8 cellular contexts compared by ENCODE assay signal in the genomic region with DNA sequence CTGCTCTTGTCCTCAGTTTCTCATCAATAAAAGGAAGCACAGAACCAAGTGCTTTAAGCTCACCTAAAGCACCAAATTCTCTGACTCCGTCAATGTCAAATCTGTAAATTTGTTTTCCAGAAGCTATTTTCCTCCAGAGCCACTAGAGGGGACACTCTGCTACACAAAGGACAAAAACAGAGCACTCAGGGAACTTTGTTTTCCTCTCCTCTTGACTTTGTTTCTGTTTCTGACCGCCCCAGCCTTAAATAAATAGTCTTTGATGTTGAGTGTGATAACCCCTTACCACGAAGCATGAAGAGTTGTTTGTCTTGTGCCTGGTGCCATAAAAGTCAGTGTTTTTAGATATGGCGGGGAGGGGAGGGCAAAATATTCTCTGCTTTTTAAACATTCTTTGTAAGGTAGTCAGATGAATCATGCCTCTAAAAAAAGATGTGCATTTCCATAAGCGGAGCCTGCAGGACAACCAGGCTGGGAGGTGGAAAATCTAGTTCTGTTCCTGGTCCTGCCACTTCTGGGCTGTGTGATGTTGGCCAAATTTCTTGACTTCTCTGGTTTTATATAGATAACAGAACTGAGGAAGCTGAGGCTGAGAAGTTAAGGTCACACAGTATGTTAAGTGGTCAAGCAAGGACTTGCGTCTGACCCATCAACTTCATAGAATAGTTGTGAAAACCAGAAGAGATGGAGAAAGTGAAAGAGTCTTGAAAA.
DNase-seq lines count a peak whose midpoint lies in the region; ATAC-seq and TF ChIP-seq lines count a peak whose summit lies in the region.

No MANE protein-coding gene starts in this region.

- H3K36me3 ChIP-seq in DND-41 (ENCODE audit: insufficient read depth, low read length) = no peaks in the 10 kb centered on the region
- H3K36me3 ChIP-seq in muscle layer of colon (ENCODE audit: insufficient read depth, low read length) = no peaks in the 10 kb centered on the region
- no peaks in the 10 kb centered on the region for H3K36me3 ChIP-seq in effector memory CD4-positive, alpha-beta T cell (ENCODE audit: control insufficient read depth, insufficient read depth, low read length)

- H3K9me3 ChIP-seq in DND-41 (ENCODE audit: insufficient read depth, low read length, severe bottlenecking) (no peaks in the 10 kb centered on the region), muscle layer of colon (ENCODE audit: low read length) (no peaks in the 10 kb centered on the region)
- no peaks in the 10 kb centered on the region for H3K9me3 ChIP-seq in effector memory CD4-positive, alpha-beta T cell (ENCODE audit: control insufficient read depth, low read length)

- H3K4me1 ChIP-seq in DND-41 (ENCODE audit: insufficient read depth, low read length) = no peaks in the 10 kb centered on the region
- peaks cover 14% of the 10 kb centered on the region for H3K4me1 ChIP-seq in muscle layer of colon (ENCODE audit: insufficient read depth, low read length)
- H3K4me1 ChIP-seq in effector memory CD4-positive, alpha-beta T cell (ENCODE audit: control insufficient read depth, insufficient read depth, low read length, poor library complexity, severe bottlenecking) = no peaks in the 10 kb centered on the region

- H3K9ac ChIP-seq in DND-41 (ENCODE audit: low read depth, low read length) (no peak overlapping the region), muscle layer of colon (ENCODE audit: low read length) (peak overlapping the region; percentile 31)

- no peaks in the 10 kb centered on the region for H3K79me2 ChIP-seq in DND-41 (ENCODE audit: insufficient read depth, low read length)

- no peak overlapping the region for H3K4me2 ChIP-seq in DND-41 (ENCODE audit: insufficient read depth, low read length)

- H3K27ac ChIP-seq in DND-41 (ENCODE audit: low read length) = no peak overlapping the region
- peak overlapping the region; percentile 47 for H3K27ac ChIP-seq in epithelial cell of prostate
- H3K27ac ChIP-seq in muscle layer of colon (ENCODE audit: low read depth, low read length) = peak overlapping the region; percentile 22
- no peak overlapping the region for H3K27ac ChIP-seq in effector memory CD4-positive, alpha-beta T cell (ENCODE audit: insufficient read depth, low read length, poor library complexity, severe bottlenecking)

- no peak for DNase-seq in DND-41
- DNase-seq in LoVo (ENCODE audit: low spot score) = peak; percentile 81
- peak; percentile 17 for DNase-seq in SKM-1 treated with dmso at 0.1 percent for 144 hours (lab: John Stamatoyannopoulos, UW; ENCODE audit: unreplicated experiment)
- peak; percentile 31 for DNase-seq in epithelial cell of prostate (ENCODE audit: low read depth, low spot score)
- DNase-seq in effector memory CD4-positive, alpha-beta T cell = no peak

- H4K20me1 ChIP-seq in DND-41 (ENCODE audit: insufficient read depth, low read length) = no peaks in the 10 kb centered on the region

- H3K27me3 ChIP-seq in DND-41 (ENCODE audit: insufficient read depth, low read length, poor library complexity) (no peaks in the 10 kb centered on the region), muscle layer of colon (ENCODE audit: control insufficient read depth in 1 of 2, insufficient read depth in 2 of 2, low read length in 2 of 2) (no peaks in the 10 kb centered on the region)
- no peaks in the 10 kb centered on the region for H3K27me3 ChIP-seq in effector memory CD4-positive, alpha-beta T cell (replicated peaks; ENCODE audit: control insufficient read depth, insufficient read depth, low read length, poor library complexity, severe bottlenecking)

- H3K4me3 ChIP-seq in DND-41 (ENCODE audit: low read depth in 1 of 2, low read length in 2 of 2) = no peak overlapping the region
- peak overlapping the region; percentile 24 to 42 for H3K4me3 ChIP-seq in muscle layer of colon (ENCODE audit: low read depth in 1 of 2, low read length in 2 of 2)
- H3K4me3 ChIP-seq in effector memory CD4-positive, alpha-beta T cell (ENCODE audit: insufficient read depth, low read depth, low read length, poor library complexity, severe bottlenecking) = no peak overlapping the region

- ATAC-seq in DND-41 (ENCODE audit: insufficient read depth, low read depth) (peak; percentile 52; the same call in 2 of the 3 replicates), GM21447 (IDR thresholded peaks at IDR 0.05; ENCODE audit: unreplicated experiment) (peak; percentile 66), GM19324 (IDR thresholded peaks at IDR 0.05; ENCODE audit: low FRiP score, unreplicated experiment) (no peak)

- TF ChIP-seq CTCF in DND-41 (IDR thresholded peaks at IDR 0.05; ENCODE audit: borderline replicate concordance, extremely low read depth, low read length, poor library complexity, severe bottlenecking) = peak; percentile 56

- no peak overlapping the region; the same call in 1 of the 2 replicates for H2AFZ ChIP-seq in DND-41 (ENCODE audit: low read depth, low read length)

Comparison
In these comparisons a context has a peak if more than half of its experiments do, and no peak if none do; other contexts are left out.
1. DNase-seq: peak in LoVo (single experiment), SKM-1 treated with dmso at 0.1 percent for 144 hours (single experiment) and epithelial cell of prostate (single experiment); none in DND-41 (single experiment) and effector memory CD4-positive, alpha-beta T cell (0 of 3).
2. H3K27ac ChIP-seq: peak in epithelial cell of prostate (single experiment) and muscle layer of colon (single experiment); none in DND-41 (single experiment) and effector memory CD4-positive, alpha-beta T cell (single experiment).
3. H3K4me3 ChIP-seq: peak in muscle layer of colon (2 of 2); none in DND-41 (0 of 2) and effector memory CD4-positive, alpha-beta T cell (single experiment).